ENCODE assay signal across 28 cellular contexts in the genomic region with DNA sequence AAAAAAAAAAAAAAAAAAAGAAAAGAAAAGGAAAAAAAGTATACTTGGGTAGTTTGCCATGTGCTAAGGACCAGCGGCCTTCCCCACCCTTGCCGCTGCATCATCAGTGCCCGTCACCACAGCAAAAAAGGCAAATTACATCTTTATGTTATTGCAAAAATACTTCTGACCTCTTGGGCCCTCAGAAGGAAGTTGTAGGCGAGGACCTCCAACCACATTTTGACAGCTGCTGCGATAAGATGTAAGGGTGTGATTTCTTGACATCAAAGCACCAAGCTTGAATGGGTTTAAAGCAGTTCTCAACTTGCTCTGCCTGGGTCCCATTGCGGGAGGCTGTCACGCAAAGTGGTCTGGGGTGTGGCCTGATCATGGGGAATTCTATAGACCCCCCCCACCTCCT. TPM values are rescaled to one million over a fixed set of nuclear protein-coding genes. Genes with fewer than 3 reads are reported as not detected.
DNase-seq lines count a peak whose midpoint lies in the region; ATAC-seq and TF ChIP-seq lines count a peak whose summit lies in the region.
"Had no signal": no experiment of that assay in that cellular context is flagged by ENCODE, and none has a peak within 500 bp of the region (broad histone marks: within the 10 kb centered on the region; RNA-seq: fewer than 3 reads in every experiment).

No MANE protein-coding gene starts in this region.

- peaks cover 45% of the 10 kb centered on the region for H3K27me3 Mint-ChIP-seq in activated T-cell treated with anti-CD3 and anti-CD28 coated beads, Interleukin-2, amount 50 U/mL, for 72 hours (ENCODE audit: low read depth)
- peaks cover 57% of the 10 kb centered on the region for H3K27me3 Mint-ChIP-seq in activated T-cell treated with anti-CD3 and anti-CD28 coated beads, Interleukin-2, amount 50 U/mL, for 24 hours
- peaks cover 52 to 73% of the 10 kb centered on the region in 2 donors for H3K27me3 Mint-ChIP-seq in effector memory CD8-positive, alpha-beta T cell
- peaks cover 33 to 54% of the 10 kb centered on the region in 2 donors for H3K27me3 Mint-ChIP-seq in stimulated activated naive B cell treated with anti-CD40 and anti-IgM and Interleukin-4, amounts not matched to agents 10 μg/mL and 1 μg/mL and 100 μg/mL, for 72 hours
- peaks cover 33% of the 10 kb centered on the region for H3K27me3 Mint-ChIP-seq in type B pancreatic cell

- H3K9me3 Mint-ChIP-seq in activated T-cell treated with anti-CD3 and anti-CD28 coated beads, Interleukin-2, amount 50 U/mL, for 72 hours, result no peaks in the 10 kb centered on the region
- no peaks in the 10 kb centered on the region for H3K9me3 Mint-ChIP-seq in activated T-cell treated with anti-CD3 and anti-CD28 coated beads, Interleukin-2, amount 50 U/mL, for 24 hours
- H3K9me3 Mint-ChIP-seq in effector memory CD8-positive, alpha-beta T cell, result no peaks in the 10 kb centered on the region
- H3K9me3 Mint-ChIP-seq in stimulated activated naive B cell treated with anti-CD40 and anti-IgM and Interleukin-4, amounts not matched to agents 10 μg/mL and 1 μg/mL and 100 μg/mL, for 72 hours, result no peaks in the 10 kb centered on the region
- no peaks in the 10 kb centered on the region for H3K9me3 Mint-ChIP-seq in type B pancreatic cell
- H3K9me3 Mint-ChIP-seq: CD8-positive, alpha-beta T cell; naive thymus-derived CD8-positive, alpha-beta T cell; T-helper 1 cell treated with Interleukin-12 subunit alpha and Interleukin-12 subunit beta and Interleukin-4 antibody, amounts not matched to agents 30 μg/mL and 1 μg/mL, for 36 hours had no signal

- ATAC-seq in activated T-cell treated with anti-CD3 and anti-CD28 coated beads, Interleukin-2, amount 50 U/mL, for 72 hours (replicated peaks in 1 of 2), result peak; percentile 52 to 80
- ATAC-seq in HG03469 (IDR thresholded peaks at IDR 0.05; ENCODE audit: unreplicated experiment), result peak; percentile 70
- ATAC-seq in effector memory CD8-positive, alpha-beta T cell (replicated peaks), result peak; percentile 56
- peak; percentile 27 to 36 for ATAC-seq in stimulated activated naive B cell treated with anti-CD40 and anti-IgM and Interleukin-4, amounts not matched to agents 10 μg/mL and 1 μg/mL and 100 μg/mL, for 72 hours (replicated peaks)
- ATAC-seq: activated CD4-positive, CD25-positive, alpha-beta regulatory T cell treated with anti-CD3 and anti-CD28 coated beads, Interleukin-2, amount 50 U/mL, for 24 hours; CD8-positive, alpha-beta T cell; upper lobe of right lung had no signal

- DNase-seq in activated T-cell treated with anti-CD3 and anti-CD28 coated beads, Interleukin-2, amount 50 U/mL, for 72 hours, result peak in 1 of 2 donors; percentile 14
- DNase-seq in activated T-cell treated with anti-CD3 and anti-CD28 coated beads, Interleukin-2, amount 50 U/mL, for 24 hours, result no peak
- DNase-seq in effector memory CD8-positive, alpha-beta T cell, result no peak
- DNase-seq in stimulated activated naive B cell treated with anti-CD40 and anti-IgM and Interleukin-4, amounts not matched to agents 10 μg/mL and 1 μg/mL and 100 μg/mL, for 72 hours, result no peak
- DNase-seq in type B pancreatic cell (ENCODE audit: extremely low spot score, unreplicated experiment), result no peak
- DNase-seq in Kasumi-1 (lab: John Stamatoyannopoulos, UW), result no peak
- DNase-seq in ACHN, result no peak
- DNase-seq: kidney, midbrain, NCI-H1436 treated with DMSO at 0.1 percent for 48 hours, NCI-H2107, NCI-H82, OCI-M1, SK-N-SH, substantia nigra, upper lobe of right lung had no signal

- H3K36me3 Mint-ChIP-seq in activated T-cell treated with anti-CD3 and anti-CD28 coated beads, Interleukin-2, amount 50 U/mL, for 72 hours (ENCODE audit: insufficient read depth in 2 of 2), result no peaks in the 10 kb centered on the region
- H3K36me3 Mint-ChIP-seq in activated T-cell treated with anti-CD3 and anti-CD28 coated beads, Interleukin-2, amount 50 U/mL, for 24 hours (ENCODE audit: low read depth), result no peaks in the 10 kb centered on the region
- H3K36me3 Mint-ChIP-seq in effector memory CD8-positive, alpha-beta T cell (ENCODE audit: insufficient read depth), result no peaks in the 10 kb centered on the region
- no peaks in the 10 kb centered on the region for H3K36me3 Mint-ChIP-seq in stimulated activated naive B cell treated with anti-CD40 and anti-IgM and Interleukin-4, amounts not matched to agents 10 μg/mL and 1 μg/mL and 100 μg/mL, for 72 hours
- H3K36me3 Mint-ChIP-seq in type B pancreatic cell, result no peaks in the 10 kb centered on the region
- H3K36me3 Mint-ChIP-seq: CD8-positive, alpha-beta T cell had no signal

- peaks cover 29% of the 10 kb centered on the region for H3K4me1 Mint-ChIP-seq in activated T-cell treated with anti-CD3 and anti-CD28 coated beads, Interleukin-2, amount 50 U/mL, for 72 hours (ENCODE audit: low read depth)
- peaks cover 8% of the 10 kb centered on the region for H3K4me1 Mint-ChIP-seq in activated T-cell treated with anti-CD3 and anti-CD28 coated beads, Interleukin-2, amount 50 U/mL, for 24 hours (ENCODE audit: low read depth)
- peaks cover 7 to 8% of the 10 kb centered on the region in 2 donors for H3K4me1 Mint-ChIP-seq in effector memory CD8-positive, alpha-beta T cell (ENCODE audit: low read depth in 2 of 2)
- H3K4me1 Mint-ChIP-seq in stimulated activated naive B cell treated with anti-CD40 and anti-IgM and Interleukin-4, amounts not matched to agents 10 μg/mL and 1 μg/mL and 100 μg/mL, for 72 hours, result peaks cover 0 to 2% of the 10 kb centered on the region in 2 donors
- no peaks in the 10 kb centered on the region for H3K4me1 Mint-ChIP-seq in type B pancreatic cell (ENCODE audit: unreplicated experiment)
- H3K4me1 Mint-ChIP-seq: B cell had no signal

- no peak overlapping the region for H3K4me3 Mint-ChIP-seq in activated T-cell treated with anti-CD3 and anti-CD28 coated beads, Interleukin-2, amount 50 U/mL, for 72 hours
- H3K4me3 Mint-ChIP-seq in activated T-cell treated with anti-CD3 and anti-CD28 coated beads, Interleukin-2, amount 50 U/mL, for 24 hours, result no peak overlapping the region
- no peak overlapping the region for H3K4me3 Mint-ChIP-seq in effector memory CD8-positive, alpha-beta T cell
- no peak overlapping the region for H3K4me3 Mint-ChIP-seq in stimulated activated naive B cell treated with anti-CD40 and anti-IgM and Interleukin-4, amounts not matched to agents 10 μg/mL and 1 μg/mL and 100 μg/mL, for 72 hours
- no peak overlapping the region for H3K4me3 Mint-ChIP-seq in type B pancreatic cell
- H3K4me3 Mint-ChIP-seq: B cell; CD8-positive, alpha-beta T cell; naive thymus-derived CD8-positive, alpha-beta T cell; T-helper 1 cell treated with Interleukin-12 subunit alpha and Interleukin-12 subunit beta and Interleukin-4 antibody, amounts not matched to agents 30 μg/mL and 1 μg/mL, for 36 hours had no signal

- in situ Hi-C loops in ACHN (cut with HindIII; ENCODE audit: low pct_ligation_motif_present, low pct_unique_long_range_greater_than_20kb, low sequenced_read_pairs), result no loop called here

- no peak for TF ChIP-seq CTCF in type B pancreatic cell (conservative IDR thresholded peaks at IDR 0.05)

- no peak overlapping the region for H3K27ac Mint-ChIP-seq in activated T-cell treated with anti-CD3 and anti-CD28 coated beads, Interleukin-2, amount 50 U/mL, for 72 hours
- H3K27ac Mint-ChIP-seq in activated T-cell treated with anti-CD3 and anti-CD28 coated beads, Interleukin-2, amount 50 U/mL, for 24 hours, result no peak overlapping the region
- no peak overlapping the region for H3K27ac Mint-ChIP-seq in effector memory CD8-positive, alpha-beta T cell
- no peak overlapping the region for H3K27ac Mint-ChIP-seq in stimulated activated naive B cell treated with anti-CD40 and anti-IgM and Interleukin-4, amounts not matched to agents 10 μg/mL and 1 μg/mL and 100 μg/mL, for 72 hours
- H3K27ac Mint-ChIP-seq in type B pancreatic cell, result no peak overlapping the region
- H3K27ac Mint-ChIP-seq: B cell; CD8-positive, alpha-beta T cell; naive thymus-derived CD8-positive, alpha-beta T cell; T-helper 1 cell treated with Interleukin-12 subunit alpha and Interleukin-12 subunit beta and Interleukin-4 antibody, amounts not matched to agents 30 μg/mL and 1 μg/mL, for 36 hours had no signal

RNA-seq across cellular contexts. Expression of gene DMRT1, which starts 39.2 kb away (rescaled TPM):
- total RNA-seq in activated T-cell treated with anti-CD3 and anti-CD28 coated beads, Interleukin-2, amount 50 U/mL, for 72 hours, result under 1 TPM in 1 of 2 donors, not detected in 1; 0.12 TPM
- not detected in 2 replicates for total RNA-seq in type B pancreatic cell (ENCODE audit: low replicate concordance)
- total RNA-seq: A673; activated CD8-positive, alpha-beta memory T cell treated with anti-CD3 and anti-CD28 coated beads for 36 hours; B cell; CD8-positive, alpha-beta T cell; chondrocyte; kidney; liver; naive thymus-derived CD8-positive, alpha-beta T cell; omental fat pad; skeletal muscle tissue; upper lobe of right lung had no signal
